Comparison of ENCODE assay signal across 8 cellular contexts in the genomic region with DNA sequence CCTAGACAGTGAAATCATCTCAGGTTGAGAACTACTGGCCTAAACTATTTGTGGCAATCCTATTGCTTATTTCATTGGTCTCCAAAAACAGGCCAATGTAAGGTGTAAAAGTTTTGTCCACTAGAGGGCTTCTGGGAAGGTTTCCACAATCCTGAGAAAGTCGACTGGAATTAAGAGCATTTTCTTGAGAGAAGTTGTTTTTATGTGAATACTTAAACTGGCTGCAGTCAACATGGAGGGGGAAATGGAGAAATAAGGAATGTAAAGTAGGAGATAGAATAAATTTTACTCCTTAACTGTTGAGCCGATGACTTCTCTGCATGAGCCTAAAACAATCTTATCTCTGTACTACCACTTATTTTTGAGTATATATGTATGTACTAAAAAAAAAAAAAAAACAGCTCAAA. TPM values are rescaled to one million over a fixed set of nuclear protein-coding genes. Genes with fewer than 3 reads are reported as not detected.
DNase-seq lines count a peak whose midpoint lies in the region; ATAC-seq, FAIRE-seq and TF ChIP-seq lines count a peak whose summit lies in the region.

No MANE protein-coding gene starts in this region.

- dilution Hi-C loops in endothelial cell of umbilical vein (cut with MboI; ENCODE audit: extremely low pct_ligation_motif_present, low sequenced_read_pairs), result no loop called here

- no peak overlapping the region for H3K27ac Mint-ChIP-seq in naive thymus-derived CD4-positive, alpha-beta T cell

- no peaks in the 10 kb centered on the region for H3K9me3 Mint-ChIP-seq in naive thymus-derived CD4-positive, alpha-beta T cell

- no peaks in the 10 kb centered on the region for H3K36me3 Mint-ChIP-seq in naive thymus-derived CD4-positive, alpha-beta T cell

- TF ChIP-seq CTCF in cardiac muscle cell (IDR thresholded peaks at IDR 0.05; ENCODE audit: low read depth, low read length), result peak; percentile 82
- peak; percentile 51 to 69 (median 64) for TF ChIP-seq CTCF in Peyer's patch (IDR thresholded peaks at IDR 0.05)
- peak; percentile 58 to 64 for TF ChIP-seq CTCF in endothelial cell of umbilical vein (IDR thresholded peaks at IDR 0.05; ENCODE audit: extremely low read depth in 1 of 2, insufficient read depth in 1 of 2, low read depth in 1 of 2, low read length in 2 of 2)

- intact Hi-C loops in cardiac septum (cut with DNase I) (loop anchor here (5.0 to 10.0 kb wide), 2 partner anchors 112 to 465 kb away; no protein-coding TSS in a partner anchor), endothelial cell of umbilical vein (cut with micrococcal nuclease) (loop anchor here (1.0 to 2.0 kb wide), 3 partner anchors 55 to 523 kb away; a partner anchor contains a TSS)
- intact Hi-C loops in naive thymus-derived CD4-positive, alpha-beta T cell (cut with micrococcal nuclease), result loop anchor here (1.0 to 5.0 kb wide), 4 partner anchors 55 to 523 kb away; a partner anchor contains a TSS

- FAIRE-seq in endothelial cell of umbilical vein (lab: Jason Lieb, UNC), result peak; percentile 87

- TF ChIP-seq POLR2A in Peyer's patch (IDR thresholded peaks at IDR 0.05) (no peak), endothelial cell of umbilical vein (IDR thresholded peaks at IDR 0.05; ENCODE audit: low read depth, low read length) (no peak)

- no peaks in the 10 kb centered on the region for H3K36me3 ChIP-seq in cardiac muscle cell
- H3K36me3 ChIP-seq in Peyer's patch, result no peaks in the 10 kb centered on the region
- H3K36me3 ChIP-seq in endothelial cell of umbilical vein (ENCODE audit: control insufficient read depth in 2 of 2, extremely low read depth in 1 of 2, insufficient read depth in 2 of 2, low read length in 2 of 2), result no peaks in the 10 kb centered on the region
- H3K36me3 ChIP-seq in naive thymus-derived CD4-positive, alpha-beta T cell (ENCODE audit: control insufficient read depth in 2 of 3, insufficient read depth in 3 of 3, low read length in 3 of 3), result no peaks in the 10 kb centered on the region
- no peaks in the 10 kb centered on the region for H3K36me3 ChIP-seq in effector memory CD4-positive, alpha-beta T cell (ENCODE audit: control insufficient read depth, insufficient read depth, low read length)

- POLR2A ChIA-PET in endothelial cell of umbilical vein (lab: Charles Lee), result no interaction called here
- POLR2A ChIA-PET in naive thymus-derived CD4-positive, alpha-beta T cell (lab: Charles Lee), result no interaction called here

- H3K4me2 ChIP-seq in endothelial cell of umbilical vein (ENCODE audit: insufficient read depth, low read length), result no peak overlapping the region

- H3K9me1 ChIP-seq in endothelial cell of umbilical vein (replicated peaks; ENCODE audit: control insufficient read depth, extremely low read depth, insufficient read depth, low read length), result no peaks in the 10 kb centered on the region

- no peaks in the 10 kb centered on the region for H3K27me3 ChIP-seq in cardiac muscle cell
- no peaks in the 10 kb centered on the region for H3K27me3 ChIP-seq in Peyer's patch
- H3K27me3 ChIP-seq in endothelial cell of umbilical vein (ENCODE audit: control insufficient read depth in 2 of 2, insufficient read depth in 2 of 2, low read length in 2 of 2), result no peaks in the 10 kb centered on the region
- no peaks in the 10 kb centered on the region for H3K27me3 ChIP-seq in naive thymus-derived CD4-positive, alpha-beta T cell (ENCODE audit: control insufficient read depth in 2 of 2, insufficient read depth in 2 of 2, low read length in 2 of 2)
- no peaks in the 10 kb centered on the region for H3K27me3 ChIP-seq in effector memory CD4-positive, alpha-beta T cell (replicated peaks; ENCODE audit: control insufficient read depth, insufficient read depth, low read length, poor library complexity, severe bottlenecking)

- no peak overlapping the region for H3K9ac ChIP-seq in endothelial cell of umbilical vein (replicated peaks; ENCODE audit: extremely low read depth, insufficient read depth, low read length)

- H2AFZ ChIP-seq in endothelial cell of umbilical vein (ENCODE audit: low read depth, low read length), result no peak overlapping the region

- H3K4me3 ChIP-seq in cardiac muscle cell (no peak overlapping the region), Peyer's patch (no peak overlapping the region), endothelial cell of umbilical vein (replicated peaks in 1 of 3; ENCODE audit: insufficient read depth in 1 of 3, low read depth in 1 of 3, low read length in 3 of 3) (no peak overlapping the region)
- no peak overlapping the region for H3K4me3 ChIP-seq in naive thymus-derived CD4-positive, alpha-beta T cell (ENCODE audit: low read length)
- no peak overlapping the region for H3K4me3 ChIP-seq in effector memory CD4-positive, alpha-beta T cell (ENCODE audit: insufficient read depth, low read depth, low read length, poor library complexity, severe bottlenecking)

- ATAC-seq in HG02642 (IDR thresholded peaks at IDR 0.05; ENCODE audit: poor library complexity, unreplicated experiment), result peak; percentile 39
- ATAC-seq in naive thymus-derived CD4-positive, alpha-beta T cell, result peak; percentile 63

- DNase-seq in cardiac muscle cell (ENCODE audit: low read depth in 1 of 2, low spot score in 1 of 2) (peak; percentile 68 to 85), cardiac septum (ENCODE audit: low spot score) (no peak), Peyer's patch (no peak), endothelial cell of umbilical vein (ENCODE audit: low read depth, low spot score) (peak; percentile 81), UCSD-AML1 (lab: John Stamatoyannopoulos, UW; ENCODE audit: unreplicated experiment) (no peak)
- peak in 5 of 9 donors; percentile 9 to 26 (median 17) for DNase-seq in naive thymus-derived CD4-positive, alpha-beta T cell
- no peak for DNase-seq in effector memory CD4-positive, alpha-beta T cell

- H3K9me3 ChIP-seq in cardiac muscle cell (ENCODE audit: low read depth) (no peaks in the 10 kb centered on the region), Peyer's patch (no peaks in the 10 kb centered on the region), endothelial cell of umbilical vein (replicated peaks; ENCODE audit: control insufficient read depth, insufficient read depth, low read length) (no peaks in the 10 kb centered on the region)
- no peaks in the 10 kb centered on the region for H3K9me3 ChIP-seq in naive thymus-derived CD4-positive, alpha-beta T cell (ENCODE audit: control insufficient read depth in 2 of 3, low read length in 3 of 3)
- no peaks in the 10 kb centered on the region for H3K9me3 ChIP-seq in effector memory CD4-positive, alpha-beta T cell (ENCODE audit: control insufficient read depth, low read length)

- CTCF ChIA-PET in endothelial cell of umbilical vein (lab: Charles Lee), result interaction anchor here (0.6 to 3.8 kb wide), 9 partner anchors 10 to 472 kb away, joined by 3 to 21 read pairs (median 4); a partner anchor contains a TSS
- CTCF ChIA-PET in naive thymus-derived CD4-positive, alpha-beta T cell (lab: Charles Lee), result interaction anchor here (1.4 to 2.2 kb wide), 2 partner anchors 55 to 116 kb away, joined by 6 to 8 read pairs; a partner anchor contains a TSS

- H3K4me1 Mint-ChIP-seq in naive thymus-derived CD4-positive, alpha-beta T cell, result peaks cover 4 to 15% (median 9%) of the 10 kb centered on the region in 7 donors

- no peaks in the 10 kb centered on the region for H3K79me2 ChIP-seq in endothelial cell of umbilical vein (ENCODE audit: control insufficient read depth, insufficient read depth, low read length)

- BruUV-seq in endothelial cell of umbilical vein (replicated peaks; lab: Mats Ljungman, UMichigan), result no TSS peak

- no peaks in the 10 kb centered on the region for H3K27me3 Mint-ChIP-seq in naive thymus-derived CD4-positive, alpha-beta T cell

- H3K4me1 ChIP-seq in cardiac muscle cell (ENCODE audit: low read depth) (no peaks in the 10 kb centered on the region), Peyer's patch (no peaks in the 10 kb centered on the region), endothelial cell of umbilical vein (ENCODE audit: control insufficient read depth, extremely low read depth, insufficient read depth, low read length) (peaks cover 3% of the 10 kb centered on the region)
- H3K4me1 ChIP-seq in naive thymus-derived CD4-positive, alpha-beta T cell (ENCODE audit: control insufficient read depth in 2 of 2, insufficient read depth in 2 of 2, low read length in 2 of 2), result no peaks in the 10 kb centered on the region
- H3K4me1 ChIP-seq in effector memory CD4-positive, alpha-beta T cell (ENCODE audit: control insufficient read depth, insufficient read depth, low read length, poor library complexity, severe bottlenecking), result no peaks in the 10 kb centered on the region

- no peak overlapping the region for H3K4me3 Mint-ChIP-seq in naive thymus-derived CD4-positive, alpha-beta T cell

- H3K27ac ChIP-seq in cardiac muscle cell (no peak overlapping the region), Peyer's patch (no peak overlapping the region), endothelial cell of umbilical vein (ENCODE audit: insufficient read depth, low read depth, low read length) (no peak overlapping the region)
- H3K27ac ChIP-seq in naive thymus-derived CD4-positive, alpha-beta T cell (ENCODE audit: low read depth, low read length), result no peak overlapping the region
- H3K27ac ChIP-seq in effector memory CD4-positive, alpha-beta T cell (ENCODE audit: insufficient read depth, low read length, poor library complexity, severe bottlenecking), result no peak overlapping the region

- H4K20me1 ChIP-seq in endothelial cell of umbilical vein (replicated peaks; ENCODE audit: control insufficient read depth, extremely low read depth, insufficient read depth, low read length), result no peaks in the 10 kb centered on the region

RNA-seq across cellular contexts. Expression of a gene that starts 11.0 kb away (rescaled TPM):
- total RNA-seq in cardiac muscle cell (72.3 and 119 TPM in 2 replicates), cardiac septum (57.5 TPM), Peyer's patch (10 to 100 TPM; 45.6 to 68.7 (median 57.9) TPM), endothelial cell of umbilical vein (103 and 107 TPM in 2 replicates)
- polyA plus RNA-seq in cardiac muscle cell (143 and 165 TPM in 2 replicates), endothelial cell of umbilical vein (22.1 and 40.3 TPM in 2 replicates)
- polyA plus RNA-seq in endothelial cell of umbilical vein (2011; cell fraction: cytosol; rRNA removed), result 56.1 and 58.8 TPM in 2 replicates
- 40.2 and 59.3 TPM in 2 replicates for polyA plus RNA-seq in endothelial cell of umbilical vein (2011; cell fraction: nucleus; rRNA removed)
- 72.9 and 86.1 TPM in 2 replicates for polyA plus RNA-seq in endothelial cell of umbilical vein (2012)
- 53.4 and 56.3 TPM in 2 replicates for polyA minus RNA-seq in endothelial cell of umbilical vein
- 43.3 TPM for polyA minus RNA-seq in endothelial cell of umbilical vein (2011; cell fraction: cytosol; rRNA and poly(A)+ RNA removed)
- 41.4 and 57.4 TPM in 2 replicates for polyA minus RNA-seq in endothelial cell of umbilical vein (2011; cell fraction: nucleus; rRNA and poly(A)+ RNA removed)
- total RNA-seq in naive thymus-derived CD4-positive, alpha-beta T cell, result 10 to 100 TPM; 53.6 to 96.1 (median 63.0) TPM
- polyA plus RNA-seq in naive thymus-derived CD4-positive, alpha-beta T cell, result 10 to 100 TPM; 53.0 to 72.1 TPM

RNA-seq across cellular contexts. Expression of a gene that starts 55.6 kb away (rescaled TPM):
- total RNA-seq in cardiac muscle cell, result 48.4 and 55.4 TPM in 2 replicates
- polyA plus RNA-seq in cardiac muscle cell, result 40.1 and 55.0 TPM in 2 replicates
- 56.2 TPM for total RNA-seq in cardiac septum
- 10 to 100 TPM; 28.9 to 35.4 (median 32.5) TPM for total RNA-seq in Peyer's patch
- total RNA-seq in endothelial cell of umbilical vein, result 38.8 and 39.8 TPM in 2 replicates
- polyA plus RNA-seq in endothelial cell of umbilical vein, result 17.8 and 26.4 TPM in 2 replicates
- 26.6 and 33.4 TPM in 2 replicates for polyA plus RNA-seq in endothelial cell of umbilical vein (2011; cell fraction: cytosol; rRNA removed)
- 53.6 and 61.3 TPM in 2 replicates for polyA plus RNA-seq in endothelial cell of umbilical vein (2011; cell fraction: nucleus; rRNA removed)
- 30.5 and 41.2 TPM in 2 replicates for polyA plus RNA-seq in endothelial cell of umbilical vein (2012)
- 50.5 and 51.5 TPM in 2 replicates for polyA minus RNA-seq in endothelial cell of umbilical vein
- polyA minus RNA-seq in endothelial cell of umbilical vein (2011; cell fraction: cytosol; rRNA and poly(A)+ RNA removed), result 28.5 TPM
- 33.6 and 49.2 TPM in 2 replicates for polyA minus RNA-seq in endothelial cell of umbilical vein (2011; cell fraction: nucleus; rRNA and poly(A)+ RNA removed)
- 10 to 100 TPM; 29.1 to 50.7 (median 40.2) TPM for total RNA-seq in naive thymus-derived CD4-positive, alpha-beta T cell
- 10 to 100 TPM; 26.0 to 30.4 TPM for polyA plus RNA-seq in naive thymus-derived CD4-positive, alpha-beta T cell

Comparison
In these comparisons a context has a peak if more than half of its experiments do, and no peak if none do; other contexts are left out.
1. DNase-seq: peak in cardiac muscle cell (2 of 2), endothelial cell of umbilical vein (single experiment) and naive thymus-derived CD4-positive, alpha-beta T cell (5 of 9); none in cardiac septum (single experiment), Peyer's patch (0 of 3), UCSD-AML1 (single experiment) and effector memory CD4-positive, alpha-beta T cell (0 of 3).
2. Peak in every context shown above with its lines, with median percentiles within 50 percentile points of each other: CTCF ChIP-seq.